ENCODE assay signal across 8 cellular contexts in the genomic region with DNA sequence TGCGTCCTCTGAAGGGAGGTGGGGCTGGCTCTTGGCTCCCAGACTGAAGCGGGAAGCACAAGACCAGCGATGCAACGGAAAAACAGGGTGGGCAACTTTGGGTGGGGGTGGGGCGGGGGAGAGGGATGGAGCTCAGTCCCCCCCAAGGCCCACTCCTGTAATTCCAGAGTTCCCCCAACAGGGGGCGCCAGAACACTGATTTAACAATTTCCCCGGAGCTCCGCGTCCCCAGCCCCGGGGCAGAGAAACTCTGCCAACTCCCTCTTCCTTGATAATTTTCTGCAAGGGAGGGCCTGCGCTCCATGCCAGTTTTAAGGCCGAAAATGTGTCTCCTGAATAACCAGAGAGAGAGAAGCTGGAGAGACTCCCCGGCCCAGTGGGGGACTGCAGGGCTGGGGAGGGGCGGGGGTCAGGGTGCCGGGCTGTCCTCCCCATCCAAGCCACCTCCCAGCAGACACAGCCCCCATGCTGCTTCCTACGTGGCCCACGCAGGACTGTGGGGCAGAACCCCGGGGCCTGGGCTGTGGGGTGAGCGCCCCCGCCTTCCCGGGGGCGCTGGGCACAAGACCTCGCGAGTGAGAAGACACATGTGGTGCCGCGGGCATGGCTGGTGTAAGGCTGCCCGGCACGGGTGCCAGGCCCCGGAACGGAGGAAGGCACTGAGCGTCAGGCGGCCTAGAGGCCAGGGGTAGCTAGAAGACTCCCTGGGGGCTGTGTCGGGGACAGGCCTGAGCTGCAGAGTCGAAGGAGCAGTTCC. TPM values are rescaled to one million over a fixed set of nuclear protein-coding genes. Genes with fewer than 3 reads are reported as not detected.
A peak's percentile ranks its signal among the peaks of the same experiment; 100 is the strongest.
DNase-seq lines count a peak whose midpoint lies in the region; ATAC-seq, FAIRE-seq and TF ChIP-seq lines count a peak whose summit lies in the region.

No MANE protein-coding gene starts in this region.

- dilution Hi-C loops in endothelial cell of umbilical vein (cut with MboI; ENCODE audit: extremely low pct_ligation_motif_present, low sequenced_read_pairs): no loop called here

- H3K4me2 ChIP-seq in A549 (peak overlapping the region; percentile 67), endothelial cell of umbilical vein (ENCODE audit: insufficient read depth, low read length) (no peak overlapping the region)

- TF ChIP-seq POLR2A in A549 (IDR thresholded peaks at IDR 0.05; ENCODE audit: low read length) (no peak), GM12891 (IDR thresholded peaks at IDR 0.05; ENCODE audit: low read depth, low read length) (no peak), endothelial cell of umbilical vein (IDR thresholded peaks at IDR 0.05; ENCODE audit: low read depth, low read length) (no peak)

- TF ChIP-seq EP300 in A549 (IDR thresholded peaks at IDR 0.05): no peak

- 51% methylated on average over 24 of the region's 34 CpGs for WGBS in A549 (ENCODE audit: missing lambda C conversion rate)

- H3K9ac ChIP-seq in endothelial cell of umbilical vein (replicated peaks; ENCODE audit: extremely low read depth, insufficient read depth, low read length) (no peak overlapping the region), mucosa of stomach (ENCODE audit: low read length) (peak overlapping the region; percentile 15)

- H3K4me1 ChIP-seq in A549 (peaks cover 31% of the 10 kb centered on the region), endothelial cell of umbilical vein (ENCODE audit: control insufficient read depth, extremely low read depth, insufficient read depth, low read length) (no peaks in the 10 kb centered on the region), mucosa of stomach (ENCODE audit: control insufficient read depth, insufficient read depth, low read length) (peaks cover 12% of the 10 kb centered on the region)

- intact Hi-C loops in endothelial cell of umbilical vein (cut with micrococcal nuclease): loop anchor here (1.0 to 5.0 kb wide), 5 partner anchors 71 to 350 kb away; partner anchors contain the start of gene KIF14

- H3K36me3 ChIP-seq in endothelial cell of umbilical vein (ENCODE audit: control insufficient read depth in 2 of 2, extremely low read depth in 1 of 2, insufficient read depth in 2 of 2, low read length in 2 of 2): no peaks in the 10 kb centered on the region
- no peaks in the 10 kb centered on the region for H3K36me3 ChIP-seq in mucosa of stomach (ENCODE audit: control insufficient read depth, insufficient read depth, low read length)

- H3K9me1 ChIP-seq in endothelial cell of umbilical vein (replicated peaks; ENCODE audit: control insufficient read depth, extremely low read depth, insufficient read depth, low read length): no peaks in the 10 kb centered on the region

- FAIRE-seq in A549 (lab: Jason Lieb, UNC) (no peak), GM12891 (lab: Jason Lieb, UNC) (peak; percentile 64), endothelial cell of umbilical vein (lab: Jason Lieb, UNC) (peak; percentile 80)

- H3K9me3 ChIP-seq in A549: no peaks in the 10 kb centered on the region
- no peaks in the 10 kb centered on the region for H3K9me3 ChIP-seq in endothelial cell of umbilical vein (replicated peaks; ENCODE audit: control insufficient read depth, insufficient read depth, low read length)
- no peaks in the 10 kb centered on the region for H3K9me3 ChIP-seq in mucosa of stomach (ENCODE audit: control insufficient read depth, low read length)

- no peak overlapping the region for H3K4me3 ChIP-seq in A549
- no peak overlapping the region for H3K4me3 ChIP-seq in endothelial cell of umbilical vein (replicated peaks in 1 of 3; ENCODE audit: insufficient read depth in 1 of 3, low read depth in 1 of 3, low read length in 3 of 3)
- H3K4me3 ChIP-seq in mucosa of stomach (ENCODE audit: low read length): no peak overlapping the region

- H4K20me1 ChIP-seq in endothelial cell of umbilical vein (replicated peaks; ENCODE audit: control insufficient read depth, extremely low read depth, insufficient read depth, low read length): no peaks in the 10 kb centered on the region

- H3K27ac ChIP-seq in A549 (peak overlapping the region; percentile 63 to 76), endothelial cell of umbilical vein (ENCODE audit: insufficient read depth, low read depth, low read length) (no peak overlapping the region)

- no peaks in the 10 kb centered on the region for H3K79me2 ChIP-seq in endothelial cell of umbilical vein (ENCODE audit: control insufficient read depth, insufficient read depth, low read length)

- no TSS peak for BruUV-seq in endothelial cell of umbilical vein (replicated peaks; lab: Mats Ljungman, UMichigan)

- TF ChIP-seq CTCF in A549 (IDR thresholded peaks at IDR 0.05) (peak; percentile 89), endothelial cell of umbilical vein (IDR thresholded peaks at IDR 0.05; ENCODE audit: extremely low read depth in 1 of 2, insufficient read depth in 1 of 2, low read depth in 1 of 2, low read length in 2 of 2) (peak; percentile 52 to 72)

- DNase-seq in A549 (ENCODE audit: low read depth in 1 of 2, low spot score in 1 of 2) (peak; percentile 37 to 76), GM12891 (ENCODE audit: insufficient read length, low spot score) (peak; percentile 82), NCI-H526 treated with DMSO at 0.1 percent for 48 hours (lab: John Stamatoyannopoulos, UW) (peak; percentile 5), endothelial cell of umbilical vein (ENCODE audit: low read depth, low spot score) (peak; percentile 39)
- peak; percentile 31 to 50 for DNase-seq in activated CD8-positive, alpha-beta memory T cell treated with anti-CD3 and anti-CD28 coated beads for 1 hour (ENCODE audit: extremely low read depth in 1 of 2, low read depth in 1 of 2)
- peak; percentile 33 to 48 for DNase-seq in stimulated activated CD8-positive, alpha-beta memory T cell treated with anti-CD3 and anti-CD28 coated beads, Interleukin-7, amount 100 ng/mL, for 4 hours (ENCODE audit: low read depth in 2 of 2)

- H2AFZ ChIP-seq in endothelial cell of umbilical vein (ENCODE audit: low read depth, low read length): no peak overlapping the region

- H3K27me3 ChIP-seq in endothelial cell of umbilical vein (ENCODE audit: control insufficient read depth in 2 of 2, insufficient read depth in 2 of 2, low read length in 2 of 2) (no peaks in the 10 kb centered on the region), mucosa of stomach (ENCODE audit: control insufficient read depth, insufficient read depth, low read length) (peaks cover 3% of the 10 kb centered on the region)

- TF ChIP-seq RAD21 in A549 (conservative IDR thresholded peaks at IDR 0.05 in 1 of 2, IDR thresholded peaks at IDR 0.05 in 1 of 2): peak; percentile 77 to 90

- POLR2A ChIA-PET in A549 (lab: Yijun Ruan, JAX): interaction anchor here (1.0 to 1.7 kb wide), 3 partner anchors 76 to 350 kb away, joined by 3 to 9 read pairs (median 6); no protein-coding TSS in a partner anchor
- POLR2A ChIA-PET in endothelial cell of umbilical vein (lab: Charles Lee): interaction anchor here (0.7 kb wide), 1 partner anchor 365 kb away, joined by 3 read pairs; no protein-coding TSS in a partner anchor

- ATAC-seq in A549 (peak in 1 of 2 experiments; percentile 47; a peak in 3 of 6 replicates), HG02623 (IDR thresholded peaks at IDR 0.05; ENCODE audit: unreplicated experiment) (no peak)

- CTCF ChIA-PET in A549 (lab: Yijun Ruan, JAX) (interaction anchor here (0.6 to 6.6 kb wide), 66 partner anchors 11 to 409 kb away, joined by 3 to 82 read pairs (median 6); partner anchors contain the start of genes INAVA and KIF21B), endothelial cell of umbilical vein (lab: Charles Lee) (interaction anchor here (0.6 to 11.4 kb wide), 61 partner anchors 8 to 438 kb away, joined by 3 to 586 read pairs (median 5); partner anchors contain the start of genes ASCL5, KIF21B and TMEM9)

TF ChIP-seq in A549, 52 proteins besides CTCF, POLR2A, EP300 and RAD21:
- TF ChIP-seq NR3C1 (IDR thresholded peaks at IDR 0.05) (no peak), RNF2 (IDR thresholded peaks at IDR 0.05; ENCODE audit: borderline replicate concordance, low read depth) (no peak), SMC3 (IDR thresholded peaks at IDR 0.05) (peak; percentile 88)
TF ChIP-seq in A549: peak in this region for 1.

TF ChIP-seq in GM12891, 5 proteins besides CTCF, POLR2A, EP300 and RAD21:
- TF ChIP-seq TAF1 (IDR thresholded peaks at IDR 0.05; ENCODE audit: low read depth, low read length): no peak
- TF ChIP-seq SPI1 (IDR thresholded peaks at IDR 0.05; ENCODE audit: low read depth, low read length): no peak
- TF ChIP-seq POLR2AphosphoS5 (IDR thresholded peaks at IDR 0.05; ENCODE audit: low read depth, low read length): no peak
- no peak for TF ChIP-seq PAX5 (IDR thresholded peaks at IDR 0.05; ENCODE audit: insufficient read depth, low read length, severe bottlenecking)
- TF ChIP-seq POU2F2 (IDR thresholded peaks at IDR 0.05; ENCODE audit: low read depth, low read length): no peak

TF ChIP-seq in endothelial cell of umbilical vein, 7 proteins besides CTCF, POLR2A, EP300 and RAD21 (continues in another document):
- no peak for TF ChIP-seq GATA2 (IDR thresholded peaks at IDR 0.05; ENCODE audit: insufficient read depth, insufficient read length, low read depth, low read length)
- TF ChIP-seq MYC (IDR thresholded peaks at IDR 0.05; ENCODE audit: low read depth, low read length): no peak
- TF ChIP-seq FOS (IDR thresholded peaks at IDR 0.05; ENCODE audit: borderline replicate concordance, insufficient read depth, low read length): no peak
- TF ChIP-seq EZH2 (IDR thresholded peaks at IDR 0.05; ENCODE audit: borderline replicate concordance, low read depth, low read length, severe bottlenecking): no peak
- TF ChIP-seq POLR2AphosphoS5 (IDR thresholded peaks at IDR 0.05; ENCODE audit: insufficient read depth, low read depth, low read length): no peak
- TF ChIP-seq JUN (IDR thresholded peaks at IDR 0.05; ENCODE audit: borderline replicate concordance, insufficient read depth, insufficient read length, low read depth): no peak

RNA-seq across cellular contexts. Expression of gene KIF21B, which starts 51.4 kb away (rescaled TPM):
- polyA plus RNA-seq in A549 (2011; rRNA removed) (3.6 and 3.8 TPM in 2 replicates), A549 (2017; fragmentation: RNase III; extraction: RNeasy Plus Mini Kit Qiagen cat#74134 plus additional on column Dnase treatment) (1.3 to 1.5 TPM (median 1.4 TPM) in 3 replicates), endothelial cell of umbilical vein (1.8 and 1.9 TPM in 2 replicates)
- polyA plus RNA-seq in A549 (2012; cell fraction: cytosol; rRNA removed): 2.7 and 3.6 TPM in 2 replicates
- polyA plus RNA-seq in A549 (2012; cell fraction: nucleus; rRNA removed): 10.1 and 11.6 TPM in 2 replicates
- polyA minus RNA-seq in A549 (2011; rRNA and poly(A)+ RNA removed): 5.2 and 7.1 TPM in 2 replicates
- polyA plus RNA-seq in GM12891 (2012; ENCODE audit: low read depth, missing spikeins): 4.8 TPM
- total RNA-seq in endothelial cell of umbilical vein: 4.4 and 4.7 TPM in 2 replicates
- 1.7 and 1.9 TPM in 2 replicates for polyA plus RNA-seq in endothelial cell of umbilical vein (2011; cell fraction: cytosol; rRNA removed)
- polyA plus RNA-seq in endothelial cell of umbilical vein (2011; cell fraction: nucleus; rRNA removed): 6.9 and 7.2 TPM in 2 replicates
- polyA plus RNA-seq in endothelial cell of umbilical vein (2012): 2.5 and 2.6 TPM in 2 replicates
- polyA minus RNA-seq in endothelial cell of umbilical vein: 3.4 TPM in 2 replicates
- polyA minus RNA-seq in endothelial cell of umbilical vein (2011; cell fraction: cytosol; rRNA and poly(A)+ RNA removed): 5.3 TPM
- 3.2 and 3.3 TPM in 2 replicates for polyA minus RNA-seq in endothelial cell of umbilical vein (2011; cell fraction: nucleus; rRNA and poly(A)+ RNA removed)

Comparison
In these comparisons a context has a peak if more than half of its experiments do, and no peak if none do; other contexts are left out.
1. DNase-seq: peak in every context shown above with its lines; median percentile 82 in GM12891; 56 in A549; 40 in activated CD8-positive, alpha-beta memory T cell treated with anti-CD3 and anti-CD28 coated beads for 1 hour; 40 in stimulated activated CD8-positive, alpha-beta memory T cell treated with anti-CD3 and anti-CD28 coated beads, Interleukin-7, amount 100 ng/mL, for 4 hours; 39 in endothelial cell of umbilical vein; 5 in NCI-H526 treated with DMSO at 0.1 percent for 48 hours.